In genomic region chr1:30629501-30629900, GRCh38 we compare ENCODE assay signal across 36 cellular contexts.
"Had no signal": no experiment of that assay in that cellular context is flagged by ENCODE, and none has a peak within 500 bp of the region (broad histone marks: within the 10 kb centered on the region; RNA-seq: fewer than 3 reads in every experiment).

No MANE protein-coding gene starts in this region.

- H3K27ac Mint-ChIP-seq: activated B cell treated with CpG ODN at 0.5 μM for 24 hours; activated CD4-positive, alpha-beta memory T cell treated with anti-CD3 and anti-CD28 coated beads for 36 hours; activated CD4-positive, alpha-beta T cell treated with anti-CD3 and anti-CD28 coated beads, Interleukin-2, amount 10 ng/mL, durations not matched to agents 24 days and 14 days; activated CD8-positive, alpha-beta T cell treated with anti-CD3 and anti-CD28 coated beads for 36 hours; activated naive CD4-positive, alpha-beta T cell treated with anti-CD3 and anti-CD28 coated beads, Interleukin-2, amount 10 ng/mL, durations not matched to agents 7 days and 5 days; activated naive CD4-positive, alpha-beta T cell treated with anti-CD3 and anti-CD28 coated beads, Interleukin-2, amount 50 U/mL, for 24 hours; activated naive CD8-positive, alpha-beta T cell; activated naive CD8-positive, alpha-beta T cell treated with anti-CD3 and anti-CD28 coated beads, Interleukin-2, amount 10 ng/mL, durations not matched to agents 7 days and 5 days; activated naive CD8-positive, alpha-beta T cell treated with anti-CD3 and anti-CD28 coated beads, Interleukin-2, amount 50 U/mL, for 24 hours; activated T-cell treated with anti-CD3 and anti-CD28 coated beads, Interleukin-2, amount 50 U/mL, for 72 hours; activated T-helper 1 cell treated with anti-CD3 and anti-CD28 coated beads, Interleukin-12 subunit alpha, Interleukin-12 subunit beta, Interleukin-2, Interleukin-4 antibody, amounts not matched to agents 30 ng/mL and 10 ng/mL and 1 ng/mL, durations not matched to agents 14 hours and 24 hours and 36 hours; activated T-helper 17 cell treated with anti-CD3 and anti-CD28 coated beads, Interleukin-2, amount 50 U/mL, for 72 hours; brain; T-helper 1 cell treated with Interleukin-12 subunit alpha and Interleukin-12 subunit beta and Interleukin-4 antibody, amounts not matched to agents 30 μg/mL and 1 μg/mL, for 36 hours; T-helper 2 cell treated with Interferon-gamma antibody and Interleukin-4, amounts not matched to agents 5 μg/mL and 100 μg/mL, for 36 hours had no signal

- H3K9me3 ChIP-seq: ascending aorta had no signal

- H3K4me3 ChIP-seq: ascending aorta, cardiac muscle cell had no signal

- ATAC-seq: activated CD8-positive, alpha-beta T cell treated with anti-CD3 and anti-CD28 coated beads for 36 hours; activated naive CD8-positive, alpha-beta T cell treated with anti-CD3 and anti-CD28 coated beads, Interleukin-2, amount 50 U/mL, for 24 hours; activated T-cell treated with anti-CD3 and anti-CD28 coated beads, Interleukin-2, amount 50 U/mL, for 4 hours; activated T-cell treated with anti-CD3 and anti-CD28 coated beads, Interleukin-2, amount 50 U/mL, for 72 hours; activated T-helper 17 cell treated with anti-CD3 and anti-CD28 coated beads, Interleukin-2, amount 50 U/mL, for 72 hours had no signal

- H3K27ac ChIP-seq: ascending aorta, cardiac muscle cell, VCaP had no signal

- H3K36me3 Mint-ChIP-seq: activated CD4-positive, alpha-beta memory T cell treated with anti-CD3 and anti-CD28 coated beads for 36 hours; activated naive CD4-positive, alpha-beta T cell treated with anti-CD3 and anti-CD28 coated beads, Interleukin-2, amount 10 ng/mL, durations not matched to agents 7 days and 5 days; activated naive CD4-positive, alpha-beta T cell treated with anti-CD3 and anti-CD28 coated beads, Interleukin-2, amount 50 U/mL, for 24 hours; activated naive CD8-positive, alpha-beta T cell treated with anti-CD3 and anti-CD28 coated beads, Interleukin-2, amount 10 ng/mL, durations not matched to agents 7 days and 5 days; brain had no signal

- H3K27me3 Mint-ChIP-seq: activated CD4-positive, alpha-beta T cell treated with anti-CD3 and anti-CD28 coated beads, Interleukin-2, amount 10 ng/mL, durations not matched to agents 24 days and 14 days had no signal

- H3K27me3 ChIP-seq: ascending aorta had no signal

- H3K4me3 Mint-ChIP-seq: activated B cell treated with CpG ODN at 0.5 μM for 24 hours; activated CD4-positive, alpha-beta memory T cell treated with anti-CD3 and anti-CD28 coated beads for 36 hours; activated CD4-positive, alpha-beta T cell treated with anti-CD3 and anti-CD28 coated beads, Interleukin-2, amount 10 ng/mL, durations not matched to agents 24 days and 14 days; activated CD8-positive, alpha-beta T cell treated with anti-CD3 and anti-CD28 coated beads for 36 hours; activated naive CD4-positive, alpha-beta T cell treated with anti-CD3 and anti-CD28 coated beads, Interleukin-2, amount 10 ng/mL, durations not matched to agents 7 days and 5 days; activated naive CD4-positive, alpha-beta T cell treated with anti-CD3 and anti-CD28 coated beads, Interleukin-2, amount 50 U/mL, for 24 hours; activated naive CD8-positive, alpha-beta T cell; activated naive CD8-positive, alpha-beta T cell treated with anti-CD3 and anti-CD28 coated beads, Interleukin-2, amount 10 ng/mL, durations not matched to agents 7 days and 5 days; activated naive CD8-positive, alpha-beta T cell treated with anti-CD3 and anti-CD28 coated beads, Interleukin-2, amount 50 U/mL, for 24 hours; activated T-cell treated with anti-CD3 and anti-CD28 coated beads, Interleukin-2, amount 50 U/mL, for 4 hours; activated T-cell treated with anti-CD3 and anti-CD28 coated beads, Interleukin-2, amount 50 U/mL, for 72 hours; activated T-helper 1 cell treated with anti-CD3 and anti-CD28 coated beads, Interleukin-12 subunit alpha, Interleukin-12 subunit beta, Interleukin-2, Interleukin-4 antibody, amounts not matched to agents 30 ng/mL and 10 ng/mL and 1 ng/mL, durations not matched to agents 14 hours and 24 hours and 36 hours; activated T-helper 17 cell treated with anti-CD3 and anti-CD28 coated beads, Interleukin-2, amount 50 U/mL, for 72 hours; brain; T-helper 1 cell treated with Interleukin-12 subunit alpha and Interleukin-12 subunit beta and Interleukin-4 antibody, amounts not matched to agents 30 μg/mL and 1 μg/mL, for 36 hours; T-helper 2 cell treated with Interferon-gamma antibody and Interleukin-4, amounts not matched to agents 5 μg/mL and 100 μg/mL, for 36 hours had no signal

- H3K36me3 ChIP-seq: ascending aorta, cardiac muscle cell had no signal

- H3K4me1 Mint-ChIP-seq: activated B cell treated with CpG ODN at 0.5 μM for 24 hours; activated CD4-positive, alpha-beta T cell treated with anti-CD3 and anti-CD28 coated beads, Interleukin-2, amount 10 ng/mL, durations not matched to agents 24 days and 14 days; activated naive CD4-positive, alpha-beta T cell treated with anti-CD3 and anti-CD28 coated beads, Interleukin-2, amount 10 ng/mL, durations not matched to agents 7 days and 5 days; activated naive CD4-positive, alpha-beta T cell treated with anti-CD3 and anti-CD28 coated beads, Interleukin-2, amount 50 U/mL, for 24 hours; activated naive CD8-positive, alpha-beta T cell treated with anti-CD3 and anti-CD28 coated beads, Interleukin-2, amount 10 ng/mL, durations not matched to agents 7 days and 5 days; activated naive CD8-positive, alpha-beta T cell treated with anti-CD3 and anti-CD28 coated beads, Interleukin-2, amount 50 U/mL, for 24 hours; activated T-helper 17 cell treated with anti-CD3 and anti-CD28 coated beads, Interleukin-2, amount 50 U/mL, for 72 hours had no signal

- H3K9me3 Mint-ChIP-seq: activated CD4-positive, alpha-beta T cell treated with anti-CD3 and anti-CD28 coated beads, Interleukin-2, amount 10 ng/mL, durations not matched to agents 24 days and 14 days had no signal

- DNase-seq: activated B cell treated with CpG ODN at 0.5 μM for 24 hours; activated CD4-positive, alpha-beta memory T cell treated with anti-CD3 and anti-CD28 coated beads for 36 hours; activated CD4-positive, alpha-beta T cell treated with anti-CD3 and anti-CD28 coated beads for 4 hours; activated CD4-positive, alpha-beta T cell treated with anti-CD3 and anti-CD28 coated beads, Interleukin-2, amount 10 ng/mL, durations not matched to agents 24 days and 14 days; activated CD4-positive, alpha-beta T cell treated with anti-CD3 and anti-CD28 coated beads, Interleukin-2, amount 50 U/mL, for 1 hour; activated CD4-positive, alpha-beta T cell treated with anti-CD3 and anti-CD28 coated beads, Interleukin-2, amount 50 U/mL, for 4 hours; activated CD4-positive, CD25-positive, alpha-beta regulatory T cell treated with anti-CD3 and anti-CD28 coated beads, Interleukin-2, amount 50 U/mL, for 72 hours; activated CD8-positive, alpha-beta memory T cell treated with anti-CD3 and anti-CD28 coated beads, Interleukin-2, amount 50 U/mL, for 4 hours; activated CD8-positive, alpha-beta T cell treated with anti-CD3 and anti-CD28 coated beads for 36 hours; activated effector memory CD4-positive, alpha-beta T cell treated with Interleukin-2 at 50 U/mL for 16 hours; activated gamma-delta T cell; activated naive CD4-positive, alpha-beta T cell treated with anti-CD3 and anti-CD28 coated beads, Interleukin-2, amount 10 ng/mL, durations not matched to agents 7 days and 5 days; activated naive CD4-positive, alpha-beta T cell treated with Interleukin-2 at 50 U/mL for 16 hours; activated naive CD8-positive, alpha-beta T cell treated with anti-CD3 and anti-CD28 coated beads, Interleukin-2, amount 10 ng/mL, durations not matched to agents 7 days and 5 days; activated naive CD8-positive, alpha-beta T cell treated with anti-CD3 and anti-CD28 coated beads, Interleukin-2, amount 50 U/mL, for 24 hours; activated T-cell treated with anti-CD3 and anti-CD28 coated beads for 4 hours; activated T-cell treated with anti-CD3 and anti-CD28 coated beads, Interleukin-2, amount 50 U/mL, for 1 hour; activated T-cell treated with anti-CD3 and anti-CD28 coated beads, Interleukin-2, amount 50 U/mL, for 4 hours; activated T-cell treated with anti-CD3 and anti-CD28 coated beads, Interleukin-2, amount 50 U/mL, for 72 hours; amygdala; anterior cingulate cortex; central memory CD4-positive, alpha-beta T cell; SW 1271; T-helper 1 cell; T-helper 2 cell; T-helper 9 cell had no signal

- H3K4me1 ChIP-seq: ascending aorta had no signal
